15 cellular contexts compared by ENCODE assay signal in genomic region chr6:53961679-53962370, GRCh38.
A peak's percentile ranks its signal among the peaks of the same experiment; 100 is the strongest.
DNase-seq lines count a peak whose midpoint lies in the region; ATAC-seq and TF ChIP-seq lines count a peak whose summit lies in the region.
"Had no signal": no experiment of that assay in that cellular context is flagged by ENCODE, and none has a peak within 500 bp of the region (broad histone marks: within the 10 kb centered on the region; RNA-seq: fewer than 3 reads in every experiment).

No MANE protein-coding gene starts in this region.

- POLR2A ChIA-PET in activated CD8-positive, alpha-beta T cell treated with anti-CD3 and anti-CD28 coated beads for 36 hours (lab: Charles Lee): no interaction called here

- intact Hi-C loops in left lung (cut with DNase I): no loop called here
- intact Hi-C loops in activated naive CD4-positive, alpha-beta T cell treated with anti-CD3 and anti-CD28 coated beads for 36 hours (cut with micrococcal nuclease): no loop called here
- intact Hi-C loops in activated CD8-positive, alpha-beta T cell treated with anti-CD3 and anti-CD28 coated beads for 36 hours (cut with micrococcal nuclease): no loop called here

- no peak overlapping the region for H3K4me3 Mint-ChIP-seq in activated naive CD4-positive, alpha-beta T cell treated with anti-CD3 and anti-CD28 coated beads for 36 hours
- no peak overlapping the region for H3K4me3 Mint-ChIP-seq in activated CD8-positive, alpha-beta T cell treated with anti-CD3 and anti-CD28 coated beads for 36 hours
- H3K4me3 Mint-ChIP-seq: effector memory CD8-positive, alpha-beta T cell; naive thymus-derived CD4-positive, alpha-beta T cell had no signal

- H3K27me3 Mint-ChIP-seq in activated naive CD4-positive, alpha-beta T cell treated with anti-CD3 and anti-CD28 coated beads for 36 hours (ENCODE audit: low read depth): peaks cover 4% of the 10 kb centered on the region
- H3K27me3 Mint-ChIP-seq in activated CD8-positive, alpha-beta T cell treated with anti-CD3 and anti-CD28 coated beads for 36 hours: peaks cover 5% of the 10 kb centered on the region

- H3K4me1 ChIP-seq in HAP-1 (peaks cover 11% of the 10 kb centered on the region), adipocyte (ENCODE audit: control insufficient read depth, insufficient read depth, low read length) (no peaks in the 10 kb centered on the region), left lung (no peaks in the 10 kb centered on the region)
- H3K4me1 ChIP-seq: BLaER1 treated with 17β-estradiol and CSF1 and Interleukin-3, amounts not matched to agents 10 nM and 100 nM had no signal

- TF ChIP-seq CTCF in left lung (IDR thresholded peaks at IDR 0.05) (no peak), GM13976 (IDR thresholded peaks at IDR 0.05; ENCODE audit: borderline replicate concordance, control extremely low read depth, extremely low read depth, insufficient read depth, missing control alignments) (no peak)
- no peak for TF ChIP-seq CTCF in activated CD8-positive, alpha-beta T cell treated with anti-CD3 and anti-CD28 coated beads for 36 hours (IDR thresholded peaks at IDR 0.05)

- ATAC-seq in left lung: peak; percentile 44
- no peak for ATAC-seq in activated CD8-positive, alpha-beta T cell treated with anti-CD3 and anti-CD28 coated beads for 36 hours
- ATAC-seq: effector memory CD8-positive, alpha-beta T cell; naive thymus-derived CD4-positive, alpha-beta T cell had no signal

- no peaks in the 10 kb centered on the region for H3K36me3 Mint-ChIP-seq in activated naive CD4-positive, alpha-beta T cell treated with anti-CD3 and anti-CD28 coated beads for 36 hours (ENCODE audit: low read depth)
- no peaks in the 10 kb centered on the region for H3K36me3 Mint-ChIP-seq in activated CD8-positive, alpha-beta T cell treated with anti-CD3 and anti-CD28 coated beads for 36 hours (ENCODE audit: low read depth)
- H3K36me3 Mint-ChIP-seq: naive thymus-derived CD4-positive, alpha-beta T cell had no signal

- no peak overlapping the region for H3K9ac ChIP-seq in adipocyte (ENCODE audit: low read length)
- H3K9ac ChIP-seq: BLaER1 treated with 17β-estradiol and CSF1 and Interleukin-3, amounts not matched to agents 10 nM and 100 nM had no signal

- no peaks in the 10 kb centered on the region for H3K4me1 Mint-ChIP-seq in activated naive CD4-positive, alpha-beta T cell treated with anti-CD3 and anti-CD28 coated beads for 36 hours (ENCODE audit: low read depth)
- no peaks in the 10 kb centered on the region for H3K4me1 Mint-ChIP-seq in activated CD8-positive, alpha-beta T cell treated with anti-CD3 and anti-CD28 coated beads for 36 hours (ENCODE audit: low read depth)
- H3K4me1 Mint-ChIP-seq: naive thymus-derived CD4-positive, alpha-beta T cell had no signal

- H3K27me3 ChIP-seq in HAP-1 (ENCODE audit: low read depth): no peaks in the 10 kb centered on the region; the same call in 1 of the 2 replicates
- no peaks in the 10 kb centered on the region for H3K27me3 ChIP-seq in adipocyte (replicated peaks; ENCODE audit: control insufficient read depth, insufficient read depth, low read length)
- H3K27me3 ChIP-seq in left lung: no peaks in the 10 kb centered on the region
- H3K27me3 ChIP-seq: BLaER1 treated with 17β-estradiol and CSF1 and Interleukin-3, amounts not matched to agents 10 nM and 100 nM had no signal

- no peaks in the 10 kb centered on the region for H3K9me3 Mint-ChIP-seq in activated naive CD4-positive, alpha-beta T cell treated with anti-CD3 and anti-CD28 coated beads for 36 hours
- no peaks in the 10 kb centered on the region for H3K9me3 Mint-ChIP-seq in activated CD8-positive, alpha-beta T cell treated with anti-CD3 and anti-CD28 coated beads for 36 hours
- H3K9me3 Mint-ChIP-seq: effector memory CD8-positive, alpha-beta T cell; naive thymus-derived CD4-positive, alpha-beta T cell had no signal

- DNase-seq in AG08395 (ENCODE audit: low spot score): peak; percentile 68
- DNase-seq in HAP-1 (ENCODE audit: low spot score in 2 of 2): peak; percentile 48 to 51
- peak; percentile 27 for DNase-seq in adipocyte (ENCODE audit: low read depth)
- no peak for DNase-seq in left lung
- DNase-seq in activated naive CD4-positive, alpha-beta T cell treated with anti-CD3 and anti-CD28 coated beads for 36 hours: no peak
- no peak for DNase-seq in activated CD8-positive, alpha-beta T cell treated with anti-CD3 and anti-CD28 coated beads for 36 hours
- DNase-seq in H4 (ENCODE audit: low spot score): no peak
- no peak for DNase-seq in GM13976 (ENCODE audit: low spot score)
- DNase-seq: activated T-cell treated with anti-CD3 and anti-CD28 coated beads for 4 hours; aorta; effector memory CD8-positive, alpha-beta T cell; hippocampal formation; naive thymus-derived CD4-positive, alpha-beta T cell; WERI-Rb-1 had no signal

- in situ Hi-C loops in HAP-1 (cut with MboI; ENCODE audit: low sequenced_read_pairs) (no loop called here), GM13976 (cut with MboI; ENCODE audit: low sequenced_read_pairs, unreplicated experiment) (no loop called here)

- no peaks in the 10 kb centered on the region for H3K36me3 ChIP-seq in HAP-1 (replicated peaks)
- H3K36me3 ChIP-seq in adipocyte (ENCODE audit: control insufficient read depth, insufficient read depth, low read length, severe bottlenecking): no peaks in the 10 kb centered on the region
- no peaks in the 10 kb centered on the region for H3K36me3 ChIP-seq in left lung
- H3K36me3 ChIP-seq: BLaER1 treated with 17β-estradiol and CSF1 and Interleukin-3, amounts not matched to agents 10 nM and 100 nM; WERI-Rb-1 had no signal

- H3K27ac Mint-ChIP-seq in activated naive CD4-positive, alpha-beta T cell treated with anti-CD3 and anti-CD28 coated beads for 36 hours: no peak overlapping the region
- no peak overlapping the region for H3K27ac Mint-ChIP-seq in activated CD8-positive, alpha-beta T cell treated with anti-CD3 and anti-CD28 coated beads for 36 hours
- H3K27ac Mint-ChIP-seq: effector memory CD8-positive, alpha-beta T cell; naive thymus-derived CD4-positive, alpha-beta T cell had no signal

- H3K9me3 ChIP-seq in HAP-1: no peaks in the 10 kb centered on the region
- no peaks in the 10 kb centered on the region for H3K9me3 ChIP-seq in adipocyte (ENCODE audit: control insufficient read depth, low read length)
- H3K9me3 ChIP-seq in left lung: no peaks in the 10 kb centered on the region

- CTCF ChIA-PET in activated naive CD4-positive, alpha-beta T cell treated with anti-CD3 and anti-CD28 coated beads for 36 hours (lab: Charles Lee): no interaction called here
- CTCF ChIA-PET in activated CD8-positive, alpha-beta T cell treated with anti-CD3 and anti-CD28 coated beads for 36 hours (lab: Charles Lee): no interaction called here

- no peak overlapping the region for H3K27ac ChIP-seq in left lung
- H3K27ac ChIP-seq: BLaER1 treated with 17β-estradiol and CSF1 and Interleukin-3, amounts not matched to agents 10 nM and 100 nM; WERI-Rb-1 had no signal

- H3K4me3 ChIP-seq in HAP-1 (no peak overlapping the region), adipocyte (ENCODE audit: low read length) (no peak overlapping the region), left lung (no peak overlapping the region)
- H3K4me3 ChIP-seq: BLaER1 treated with 17β-estradiol and CSF1 and Interleukin-3, amounts not matched to agents 10 nM and 100 nM had no signal

Comparison
In these comparisons a context has a peak if more than half of its experiments do, and no peak if none do; other contexts are left out.
1. DNase-seq: peak in AG08395 (single experiment), HAP-1 (2 of 2) and adipocyte (single experiment); none in left lung (0 of 2), activated naive CD4-positive, alpha-beta T cell treated with anti-CD3 and anti-CD28 coated beads for 36 hours (single experiment), activated CD8-positive, alpha-beta T cell treated with anti-CD3 and anti-CD28 coated beads for 36 hours (single experiment), H4 (single experiment) and GM13976 (single experiment).